ENCODE assay signal across 10 cellular contexts in genomic region chr10:95814011-95814727, GRCh38. TPM values are rescaled to one million over a fixed set of nuclear protein-coding genes. Genes with fewer than 3 reads are reported as not detected.
DNase-seq lines count a peak whose midpoint lies in the region; ATAC-seq and TF ChIP-seq lines count a peak whose summit lies in the region.
"Had no signal": no experiment of that assay in that cellular context is flagged by ENCODE, and none has a peak within 500 bp of the region (broad histone marks: within the 10 kb centered on the region; RNA-seq: fewer than 3 reads in every experiment).

No MANE protein-coding gene starts in this region.

- no peaks in the 10 kb centered on the region for H3K27me3 Mint-ChIP-seq in dendritic cell treated with granulocyte-macrophage colony-stimulating factor and Interleukin-4, amounts not matched to agents 40 ng/mL and 50 ng/mL, for 4 days
- no peaks in the 10 kb centered on the region for H3K27me3 Mint-ChIP-seq in glutamatergic neuron (ENCODE audit: unreplicated experiment)

- peaks cover 49% of the 10 kb centered on the region for H3K36me3 Mint-ChIP-seq in dendritic cell treated with granulocyte-macrophage colony-stimulating factor and Interleukin-4, amounts not matched to agents 40 ng/mL and 50 ng/mL, for 4 days (ENCODE audit: low read depth)
- H3K36me3 Mint-ChIP-seq in glutamatergic neuron (ENCODE audit: unreplicated experiment), result peaks cover 6% of the 10 kb centered on the region

- in situ Hi-C loops in ACHN (cut with HindIII; ENCODE audit: low pct_ligation_motif_present, low pct_unique_long_range_greater_than_20kb, low sequenced_read_pairs), result no loop called here

- H3K9me3 ChIP-seq in right lobe of liver, result no peaks in the 10 kb centered on the region

- intact Hi-C loops in Right ventricle myocardium inferior (cut with DNase I), result no loop called here
- intact Hi-C loops in cardiac septum (cut with DNase I), result loop anchor here (2.0 to 10.0 kb wide), 2 partner anchors 21 to 59 kb away; partner anchors contain the start of gene ENTPD1
- intact Hi-C loops in dendritic cell treated with granulocyte-macrophage colony-stimulating factor and Interleukin-4, amounts not matched to agents 40 ng/mL and 50 ng/mL, for 4 days (cut with micrococcal nuclease), result no loop called here
- intact Hi-C loops in right lobe of liver (cut with DNase I), result no loop called here

- ATAC-seq in Right ventricle myocardium inferior (peak; percentile 50), right lobe of liver (peak; percentile 53 to 77 (median 68)), HG03439 (IDR thresholded peaks at IDR 0.05; ENCODE audit: unreplicated experiment) (no peak), GM21786 (IDR thresholded peaks at IDR 0.05; ENCODE audit: unreplicated experiment) (no peak)
- ATAC-seq: naive thymus-derived CD8-positive, alpha-beta T cell had no signal

- peaks cover 8% of the 10 kb centered on the region for H3K9me3 Mint-ChIP-seq in dendritic cell treated with granulocyte-macrophage colony-stimulating factor and Interleukin-4, amounts not matched to agents 40 ng/mL and 50 ng/mL, for 4 days
- H3K9me3 Mint-ChIP-seq in glutamatergic neuron (ENCODE audit: unreplicated experiment), result peaks cover 2% of the 10 kb centered on the region

- H3K4me1 Mint-ChIP-seq in dendritic cell treated with granulocyte-macrophage colony-stimulating factor and Interleukin-4, amounts not matched to agents 40 ng/mL and 50 ng/mL, for 4 days (ENCODE audit: low read depth), result peaks cover 53% of the 10 kb centered on the region
- H3K4me1 Mint-ChIP-seq in glutamatergic neuron (ENCODE audit: low read depth, unreplicated experiment), result no peaks in the 10 kb centered on the region

- 56% methylated on average over 7 of the region's 7 CpGs for WGBS in right lobe of liver (ENCODE audit: insufficient coverage, low coverage, low lambda C conversion rate, missing lambda C conversion rate)

- no peaks in the 10 kb centered on the region for H3K36me3 ChIP-seq in right lobe of liver
- H3K36me3 ChIP-seq: BLaER1 had no signal

- no peaks in the 10 kb centered on the region for H3K4me1 ChIP-seq in right lobe of liver
- H3K4me1 ChIP-seq: BLaER1 had no signal

- no peak overlapping the region for H3K27ac ChIP-seq in right lobe of liver
- H3K27ac ChIP-seq: BLaER1 had no signal

- no peak for TF ChIP-seq POLR2A in right lobe of liver (IDR thresholded peaks at IDR 0.05)

- H3K4me3 ChIP-seq in right lobe of liver, result no peak overlapping the region
- H3K4me3 ChIP-seq: BLaER1 had no signal

- no peak overlapping the region for H3K4me3 Mint-ChIP-seq in dendritic cell treated with granulocyte-macrophage colony-stimulating factor and Interleukin-4, amounts not matched to agents 40 ng/mL and 50 ng/mL, for 4 days
- H3K4me3 Mint-ChIP-seq in glutamatergic neuron (ENCODE audit: unreplicated experiment), result no peak overlapping the region
- H3K4me3 Mint-ChIP-seq: naive thymus-derived CD8-positive, alpha-beta T cell had no signal

- DNase-seq in Right ventricle myocardium inferior (ENCODE audit: missing footprints) (no peak), cardiac septum (ENCODE audit: low spot score) (no peak), right lobe of liver (no peak), glutamatergic neuron (no peak), ACHN (no peak)
- DNase-seq: naive thymus-derived CD8-positive, alpha-beta T cell had no signal

- peak overlapping the region; percentile 2 for H3K27ac Mint-ChIP-seq in dendritic cell treated with granulocyte-macrophage colony-stimulating factor and Interleukin-4, amounts not matched to agents 40 ng/mL and 50 ng/mL, for 4 days
- no peak overlapping the region for H3K27ac Mint-ChIP-seq in glutamatergic neuron (ENCODE audit: unreplicated experiment)
- H3K27ac Mint-ChIP-seq: naive thymus-derived CD8-positive, alpha-beta T cell had no signal

- no peaks in the 10 kb centered on the region for H3K27me3 ChIP-seq in right lobe of liver
- H3K27me3 ChIP-seq: BLaER1 had no signal

- TF ChIP-seq CTCF in right lobe of liver (IDR thresholded peaks at IDR 0.05), result no peak
- TF ChIP-seq CTCF in glutamatergic neuron (IDR thresholded peaks at IDR 0.05; ENCODE audit: partially characterized antibody, unreplicated experiment), result no peak

RNA-seq across cellular contexts. Expression of gene ENTPD1, which starts 58.2 kb away (rescaled TPM):
- total RNA-seq in Right ventricle myocardium inferior (6.3 TPM), cardiac septum (14.7 TPM), right lobe of liver (1 to 10 TPM; 1.8 to 4.7 (median 3.6) TPM), glutamatergic neuron (ENCODE audit: unreplicated experiment) (not detected)

Comparison
In these comparisons a context has a peak if more than half of its experiments do, and no peak if none do; other contexts are left out.
1. ATAC-seq: peak in Right ventricle myocardium inferior (single experiment) and right lobe of liver (4 of 4); none in HG03439 (single experiment) and GM21786 (single experiment).